Comparison of ENCODE assay signal across 8 cellular contexts in the genomic region with DNA sequence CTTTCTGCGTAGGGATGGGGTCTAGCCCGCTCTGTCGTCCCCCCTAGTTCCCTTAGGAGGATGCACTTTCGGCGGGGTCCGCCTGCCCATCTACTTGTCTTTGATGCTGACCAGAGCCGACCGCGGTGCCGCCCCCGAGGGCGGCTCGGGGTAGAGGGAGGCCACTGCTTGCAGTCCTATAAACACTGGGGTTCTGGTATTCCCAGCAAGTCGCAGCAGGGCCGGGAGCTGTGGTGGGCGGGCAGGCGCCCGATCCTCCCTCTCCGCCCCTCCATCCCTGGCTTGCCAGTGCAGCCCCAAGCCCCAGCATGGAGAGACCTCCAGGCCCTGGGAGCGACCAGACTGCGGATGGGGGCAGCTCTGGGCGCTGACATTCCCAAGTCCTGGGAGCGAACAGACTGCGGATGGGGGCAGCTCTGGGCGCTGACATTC. TPM values are rescaled to one million over a fixed set of nuclear protein-coding genes. Genes with fewer than 3 reads are reported as not detected.
DNase-seq lines count a peak whose midpoint lies in the region; ATAC-seq, FAIRE-seq and TF ChIP-seq lines count a peak whose summit lies in the region.

No MANE protein-coding gene starts in this region.

- no peak for FAIRE-seq in pancreas (lab: Jason Lieb, UNC)

- WGBS in esophagus, 2 donors = 9 to 10% methylated on average over 25 of the region's 25 CpGs
- WGBS in pancreas, 2 donors = 14 to 16% methylated on average over 21 to 25 of the region's 25 CpGs

- peak; percentile 20 for ATAC-seq in Panc1
- peak; percentile 14 to 31 (median 22) for ATAC-seq in pancreas
- no peak for ATAC-seq in HG03520 (IDR thresholded peaks at IDR 0.05; ENCODE audit: unreplicated experiment)

- H3K9me3 ChIP-seq in Panc1 (ENCODE audit: control insufficient read depth, insufficient read depth, low read depth, low read length) = no peaks in the 10 kb centered on the region
- H3K9me3 ChIP-seq in esophagus (ENCODE audit: control insufficient read depth in 2 of 2, insufficient read depth in 1 of 2, low read depth in 1 of 2, low read length in 1 of 2) = no peaks in the 10 kb centered on the region
- no peaks in the 10 kb centered on the region for H3K9me3 ChIP-seq in pancreas

- peak overlapping the region; percentile 73 for H3K4me3 ChIP-seq in GM12864 (ENCODE audit: low read depth, low read length)
- peak overlapping the region; percentile 87 to 100 for H3K4me3 ChIP-seq in Panc1 (ENCODE audit: low read depth in 2 of 2, low read length in 2 of 2)
- H3K4me3 ChIP-seq in esophagus (ENCODE audit: low read depth in 1 of 2, low read length in 2 of 2) = peak overlapping the region; percentile 80 to 94
- peak overlapping the region; percentile 72 to 97 (median 86) for H3K4me3 ChIP-seq in pancreas

- peak overlapping the region; percentile 100 for H3K27ac ChIP-seq in Panc1 (ENCODE audit: low read length)
- peak overlapping the region; percentile 94 to 97 for H3K27ac ChIP-seq in esophagus (ENCODE audit: low read depth in 2 of 2, low read length in 1 of 2)
- H3K27ac ChIP-seq in pancreas = peak overlapping the region in 3 of 4 donors; percentile 37 to 80 (median 80)

- H3K4me1 ChIP-seq in Panc1 (ENCODE audit: control insufficient read depth, insufficient read depth, low read length) = peaks cover 53% of the 10 kb centered on the region
- peaks cover 4 to 23% of the 10 kb centered on the region in 2 donors for H3K4me1 ChIP-seq in esophagus (ENCODE audit: control insufficient read depth in 2 of 2, insufficient read depth in 2 of 2, low read length in 1 of 2)
- peaks cover 6 to 11% (median 10%) of the 10 kb centered on the region in 3 donors for H3K4me1 ChIP-seq in pancreas

- POLR2A ChIA-PET in Panc1 (lab: Charles Lee) = interaction anchor here (0.6 to 2.5 kb wide), 5 partner anchors 10 to 290 kb away, joined by 3 to 18 read pairs (median 3); no protein-coding TSS in a partner anchor

- intact Hi-C loops in Panc1 (cut with micrococcal nuclease; ENCODE audit: unreplicated experiment) (no loop called here), pancreas (cut with DNase I) (no loop called here)

- 0 out of 2 replicates have a peak, but pooled peaks cover 13% of the 10 kb centered on the region for H3K36me3 ChIP-seq in Panc1 (ENCODE audit: control insufficient read depth, insufficient read depth, low read length)
- H3K36me3 ChIP-seq in esophagus (ENCODE audit: control insufficient read depth in 2 of 2, insufficient read depth in 2 of 2, low read length in 1 of 2) = peaks cover 6 to 15% of the 10 kb centered on the region in 2 donors
- H3K36me3 ChIP-seq in pancreas = no peaks in the 10 kb centered on the region

- BruUV-seq in Panc1 (replicated peaks; lab: Mats Ljungman, UMichigan) = no TSS peak

- CTCF ChIA-PET in Panc1 (lab: Charles Lee) = no interaction called here

- in situ Hi-C loops in Panc1 (cut with HindIII; ENCODE audit: low pct_unique_long_range_greater_than_20kb, low sequenced_read_pairs) = no loop called here

- no peaks in the 10 kb centered on the region for H3K27me3 ChIP-seq in Panc1 (ENCODE audit: control insufficient read depth, insufficient read depth, low read length)
- H3K27me3 ChIP-seq in esophagus (ENCODE audit: control insufficient read depth in 1 of 2, insufficient read depth in 2 of 2, low read length in 2 of 2) = no peaks in the 10 kb centered on the region
- no peaks in the 10 kb centered on the region for H3K27me3 ChIP-seq in pancreas

- no peak for TF ChIP-seq CTCF in GM12864 (IDR thresholded peaks at IDR 0.05; ENCODE audit: low read depth, low read length, missing control alignments)
- no peak for TF ChIP-seq CTCF in Panc1 (IDR thresholded peaks at IDR 0.05)
- TF ChIP-seq CTCF in pancreas (IDR thresholded peaks at IDR 0.05) = no peak

- DNase-seq in GM12864 (ENCODE audit: low read depth) (no peak), Panc1 (ENCODE audit: low read depth, low spot score) (no peak), pancreas (peak in 1 of 6 donors; percentile 74), HCEC 1CT (no peak), AML-193 (lab: John Stamatoyannopoulos, UW) (no peak), NCI-H524 treated with DMSO at 0.1 percent for 48 hours (lab: John Stamatoyannopoulos, UW) (no peak)

RNA-seq across cellular contexts. Expression of a gene that starts 0.8 kb away (rescaled TPM):
- total RNA-seq in Panc1 (2021; ENCODE audit: unreplicated experiment) (600 TPM), pancreas (10 to 100 TPM; 33.1 to 63.9 (median 38.4) TPM)
- 1,018 TPM for polyA plus RNA-seq in Panc1 (2012; ENCODE audit: insufficient read length)
- polyA plus RNA-seq in esophagus (100 to 1,000 TPM in 1 of 2 donors, 10 to 100 TPM in 1; 90.5 to 121 TPM), pancreas (10 to 100 TPM; 32.5 to 39.3 TPM)

RNA-seq across cellular contexts. Expression of a gene that starts 31.8 kb away (rescaled TPM):
- total RNA-seq in Panc1 (2021; ENCODE audit: unreplicated experiment) (193 TPM), pancreas (10 to 100 TPM; 70.4 to 88.6 (median 79.3) TPM)
- polyA plus RNA-seq in Panc1 (2012; ENCODE audit: insufficient read length) = 352 TPM
- polyA plus RNA-seq in esophagus (100 to 1,000 TPM in 1 of 2 donors, 10 to 100 TPM in 1; 88.5 to 121 TPM), pancreas (100 to 1,000 TPM; 153 to 162 TPM)

RNA-seq across cellular contexts. Expression of a gene that starts 32.0 kb away (rescaled TPM):
- total RNA-seq in Panc1 (2021; ENCODE audit: unreplicated experiment) (22.8 TPM), pancreas (1 to 10 TPM; 2.6 to 7.0 (median 4.4) TPM)
- polyA plus RNA-seq in Panc1 (2012; ENCODE audit: insufficient read length) = 11.7 TPM
- polyA plus RNA-seq in esophagus (1 to 10 TPM; 2.1 to 2.2 TPM), pancreas (1 to 10 TPM; 2.0 to 3.3 TPM)

RNA-seq across cellular contexts. Expression of a gene that starts 47.4 kb away (rescaled TPM):
- total RNA-seq in Panc1 (2021; ENCODE audit: unreplicated experiment) (0.39 TPM), pancreas (under 1 TPM in 4 of 6 donors, not detected in 2; 0.19 to 0.46 (median 0.35) TPM)
- polyA plus RNA-seq in Panc1 (2012; ENCODE audit: insufficient read length) = 0.17 TPM
- polyA plus RNA-seq in esophagus (under 1 TPM; 0.04 to 0.07 TPM), pancreas (1 to 10 TPM; 1.3 to 2.4 TPM)
